In the genomic region with DNA sequence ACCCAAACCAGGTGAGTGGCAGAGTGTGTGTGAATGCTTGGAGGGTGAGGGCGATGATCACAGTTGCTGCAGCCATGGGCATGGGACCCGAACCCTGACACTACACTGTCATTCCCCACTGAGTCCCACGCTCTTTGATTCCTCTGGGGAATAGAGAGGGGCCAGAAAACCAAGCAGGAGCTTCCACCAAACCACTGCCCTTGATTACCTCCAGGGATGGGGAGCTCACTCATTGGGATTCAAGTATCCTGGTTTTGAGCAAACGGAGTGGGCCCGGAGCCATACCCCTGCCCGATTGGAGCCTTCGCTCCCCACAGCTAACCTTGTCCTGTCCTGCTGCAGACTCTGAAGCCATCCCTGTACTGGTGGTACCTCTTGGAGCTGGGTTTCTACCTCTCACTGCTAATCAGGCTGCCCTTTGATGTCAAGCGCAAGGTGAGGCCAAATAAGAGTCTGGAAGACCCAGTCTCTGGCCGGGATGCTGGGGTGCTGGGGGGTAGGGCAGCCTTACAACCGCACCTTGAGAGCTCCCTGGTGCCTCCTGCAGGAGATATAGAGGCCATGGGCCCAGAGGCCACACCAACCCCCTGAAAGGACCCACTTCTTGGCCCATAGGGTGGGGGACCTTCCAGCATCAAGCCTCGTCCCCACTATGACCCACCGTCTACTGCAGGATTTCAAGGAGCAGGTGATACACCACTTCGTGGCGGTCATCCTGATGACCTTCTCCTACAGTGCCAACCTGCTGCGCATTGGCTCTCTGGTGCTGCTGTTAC, we compare ENCODE assay signal across 24 cellular contexts.
"Had no signal": no experiment of that assay in that cellular context is flagged by ENCODE, and none has a peak within 500 bp of the region (broad histone marks: within the 10 kb centered on the region; RNA-seq: fewer than 3 reads in every experiment).

No MANE protein-coding gene starts in this region.

- H3K79me2 ChIP-seq: hepatocyte had no signal

- H3K4me3 Mint-ChIP-seq: memory B cell; mesothelial cell of epicardium; natural killer cell treated with Interleukin-12 subunit alpha and Interleukin-12 subunit beta and Interleukin-15 and Interleukin-18, amount 100 ng/mL, for 72 hours; neural progenitor cell had no signal

- H3K4me3 ChIP-seq: dorsolateral prefrontal cortex, hepatocyte, left ventricle myocardium inferior, lower lobe of right lung, neural progenitor cell, psoas muscle, sigmoid colon, skin epidermis, tibial nerve, upper lobe of right lung, vagina had no signal

- H3K9me3 ChIP-seq: left ventricle myocardium inferior, lower lobe of right lung, psoas muscle, sigmoid colon, tibial nerve, upper lobe of right lung, vagina had no signal

- H3K27ac Mint-ChIP-seq: memory B cell; mesothelial cell of epicardium; natural killer cell treated with Interleukin-12 subunit alpha and Interleukin-12 subunit beta and Interleukin-15 and Interleukin-18, amount 100 ng/mL, for 72 hours; neural progenitor cell had no signal

- DNase-seq: cortex of kidney; dorsolateral prefrontal cortex; effector CD8-positive, alpha-beta T cell; foreskin melanocyte; kidney; left cardiac atrium; left ventricle myocardium inferior; lower lobe of right lung; occipital lobe; retina; sigmoid colon; stimulated activated CD4-positive, alpha-beta T cell treated with anti-CD3 and anti-CD28 coated beads, Interleukin-2, amount 100 ng/mL, for 24 hours; stimulated activated CD4-positive, alpha-beta T cell treated with anti-CD3 and anti-CD28 coated beads, Interleukin-4, amount 100 ng/mL, for 4 hours; stimulated activated naive CD4-positive, alpha-beta T cell; upper lobe of right lung had no signal

- H3K4me1 ChIP-seq: psoas muscle, upper lobe of right lung had no signal

- H3K36me3 ChIP-seq: neural progenitor cell had no signal

- H3K4me2 ChIP-seq: hepatocyte, neural progenitor cell had no signal

- H3K9ac ChIP-seq: neural progenitor cell had no signal

- FAIRE-seq: kidney had no signal

- ATAC-seq: left cardiac atrium; lower lobe of right lung; natural killer cell treated with Interleukin-12 subunit alpha and Interleukin-12 subunit beta and Interleukin-15 and Interleukin-18, amount 100 ng/mL, for 72 hours; psoas muscle; upper lobe of right lung had no signal

- H3K27me3 Mint-ChIP-seq: memory B cell; natural killer cell treated with Interleukin-12 subunit alpha and Interleukin-12 subunit beta and Interleukin-15 and Interleukin-18, amount 100 ng/mL, for 72 hours had no signal

- H3K27me3 ChIP-seq: dorsolateral prefrontal cortex, hepatocyte, neural progenitor cell, sigmoid colon, tibial nerve, upper lobe of right lung, vagina had no signal

- H2AFZ ChIP-seq: hepatocyte, neural progenitor cell had no signal

- H3K9me3 Mint-ChIP-seq: memory B cell; mesothelial cell of epicardium; natural killer cell treated with Interleukin-12 subunit alpha and Interleukin-12 subunit beta and Interleukin-15 and Interleukin-18, amount 100 ng/mL, for 72 hours; neural progenitor cell had no signal

- H3K27ac ChIP-seq: dorsolateral prefrontal cortex, hepatocyte, left ventricle myocardium inferior, lower lobe of right lung, neural progenitor cell, psoas muscle, sigmoid colon, skin epidermis, tibial nerve, upper lobe of right lung, vagina had no signal
